8 cellular contexts compared by ENCODE assay signal in the genomic region with DNA sequence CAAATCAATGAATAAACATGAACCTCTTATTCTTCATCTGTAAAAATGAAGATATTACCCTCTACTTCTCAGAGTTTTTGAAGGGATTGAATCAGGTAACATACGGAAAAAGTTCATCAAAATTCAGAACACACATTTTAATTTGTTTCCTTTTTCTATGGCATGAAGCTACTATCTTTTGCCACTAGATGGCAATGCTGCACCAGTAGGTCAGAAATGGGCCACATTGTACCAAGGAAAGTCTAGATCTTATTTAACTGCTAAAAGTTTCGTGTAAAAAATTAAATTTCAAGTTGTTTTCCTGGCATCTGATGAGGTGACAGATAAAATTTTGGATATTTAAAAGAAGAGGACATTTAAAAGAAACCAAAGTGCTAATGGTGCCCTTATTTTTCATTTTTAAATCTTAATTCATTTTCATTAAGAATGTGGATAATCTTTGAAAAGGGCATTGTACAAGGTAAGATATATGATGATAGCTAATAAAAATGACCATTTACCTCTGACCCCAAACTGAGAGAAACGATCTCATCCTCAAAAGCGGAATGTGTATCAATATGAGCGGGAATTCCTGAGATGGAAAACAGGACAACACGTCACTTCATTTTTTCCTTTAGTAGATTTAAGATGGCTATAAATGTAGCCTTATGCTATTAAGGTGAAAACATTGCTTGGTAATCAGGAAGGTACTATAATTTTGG. TPM values are rescaled to one million over a fixed set of nuclear protein-coding genes. Genes with fewer than 3 reads are reported as not detected.
DNase-seq lines count a peak whose midpoint lies in the region; ATAC-seq lines count a peak whose summit lies in the region.

No MANE protein-coding gene starts in this region.

- H3K27me3 Mint-ChIP-seq in activated CD4-positive, alpha-beta memory T cell treated with anti-CD3 and anti-CD28 coated beads, Interleukin-2, amount 10 ng/mL, durations not matched to agents 7 days and 5 days: no peaks in the 10 kb centered on the region

- peaks cover 22% of the 10 kb centered on the region for H3K36me3 Mint-ChIP-seq in activated CD4-positive, alpha-beta memory T cell treated with anti-CD3 and anti-CD28 coated beads, Interleukin-2, amount 10 ng/mL, durations not matched to agents 7 days and 5 days (ENCODE audit: low read depth)

- DNase-seq in NCI-H1436 (lab: John Stamatoyannopoulos, UW): peak; percentile 23
- DNase-seq in NCI-H1436 treated with DMSO at 0.1 percent for 48 hours (lab: John Stamatoyannopoulos, UW): no peak
- DNase-seq in NCI-H128 (lab: John Stamatoyannopoulos, UW; ENCODE audit: unreplicated experiment): peak; percentile 30
- DNase-seq in activated CD4-positive, alpha-beta memory T cell treated with anti-CD3 and anti-CD28 coated beads, Interleukin-2, amount 10 ng/mL, durations not matched to agents 7 days and 5 days: peak; percentile 25
- DNase-seq in glomerular visceral epithelial cell (ENCODE audit: extremely low spot score): peak; percentile 51
- peak; percentile 13 for DNase-seq in smooth muscle cell of the brain vasculature (ENCODE audit: low read depth, low spot score)

- no peaks in the 10 kb centered on the region for H3K9me3 Mint-ChIP-seq in activated CD4-positive, alpha-beta memory T cell treated with anti-CD3 and anti-CD28 coated beads, Interleukin-2, amount 10 ng/mL, durations not matched to agents 7 days and 5 days

- peak; percentile 64 for ATAC-seq in GM19463 (IDR thresholded peaks at IDR 0.05; ENCODE audit: unreplicated experiment)
- ATAC-seq in activated CD4-positive, CD25-positive, alpha-beta regulatory T cell treated with anti-CD3 and anti-CD28 coated beads, Interleukin-2, amount 50 U/mL, for 24 hours: no peak

- H3K4me1 Mint-ChIP-seq in activated CD4-positive, alpha-beta memory T cell treated with anti-CD3 and anti-CD28 coated beads, Interleukin-2, amount 10 ng/mL, durations not matched to agents 7 days and 5 days: no peaks in the 10 kb centered on the region

- POLR2A ChIA-PET in activated CD4-positive, alpha-beta memory T cell treated with anti-CD3 and anti-CD28 coated beads, Interleukin-2, amount 10 ng/mL, durations not matched to agents 7 days and 5 days (lab: Charles Lee): interaction anchor here (0.6 to 0.8 kb wide), 2 partner anchors 8 to 14 kb away, joined by 3 read pairs; no protein-coding TSS in a partner anchor

- H3K27ac Mint-ChIP-seq in activated CD4-positive, alpha-beta memory T cell treated with anti-CD3 and anti-CD28 coated beads, Interleukin-2, amount 10 ng/mL, durations not matched to agents 7 days and 5 days: no peak overlapping the region

- CTCF ChIA-PET in activated CD4-positive, alpha-beta memory T cell treated with anti-CD3 and anti-CD28 coated beads, Interleukin-2, amount 10 ng/mL, durations not matched to agents 7 days and 5 days (lab: Charles Lee): interaction anchor here (0.7 to 7.4 kb wide), 10 partner anchors 9 to 459 kb away, joined by 3 to 58 read pairs (median 7); a partner anchor contains a TSS

- no peak overlapping the region for H3K4me3 Mint-ChIP-seq in activated CD4-positive, alpha-beta memory T cell treated with anti-CD3 and anti-CD28 coated beads, Interleukin-2, amount 10 ng/mL, durations not matched to agents 7 days and 5 days

RNA-seq across cellular contexts. Expression of a gene that starts 16.1 kb away (rescaled TPM):
- total RNA-seq in activated CD4-positive, alpha-beta memory T cell treated with anti-CD3 and anti-CD28 coated beads, Interleukin-2, amount 10 ng/mL, durations not matched to agents 7 days and 5 days: 1 to 10 TPM; 7.7 to 8.4 TPM

RNA-seq across cellular contexts. Expression of a gene that starts 41.5 kb away (rescaled TPM):
- total RNA-seq in activated CD4-positive, alpha-beta memory T cell treated with anti-CD3 and anti-CD28 coated beads, Interleukin-2, amount 10 ng/mL, durations not matched to agents 7 days and 5 days: not detected
